14 cellular contexts compared by ENCODE assay signal in genomic region chr20:4688342-4688741, GRCh38. TPM values are rescaled to one million over a fixed set of nuclear protein-coding genes. Genes with fewer than 3 reads are reported as not detected.
DNase-seq lines count a peak whose midpoint lies in the region; ATAC-seq and TF ChIP-seq lines count a peak whose summit lies in the region.
"Had no signal": no experiment of that assay in that cellular context is flagged by ENCODE, and none has a peak within 500 bp of the region (broad histone marks: within the 10 kb centered on the region; RNA-seq: fewer than 3 reads in every experiment).

No MANE protein-coding gene starts in this region.

- H3K4me3 Mint-ChIP-seq in activated CD4-positive, alpha-beta T cell treated with anti-CD3 and anti-CD28 coated beads, Interleukin-2, amount 10 ng/mL, durations not matched to agents 7 days and 5 days, result no peak overlapping the region
- peak overlapping the region; percentile 82 for H3K4me3 Mint-ChIP-seq in stimulated activated effector memory CD8-positive, alpha-beta T cell treated with anti-CD3 and anti-CD28 coated beads, Interleukin-12 subunit alpha, Interleukin-12 subunit beta, amount 100 ng/mL, for 72 hours

- peaks cover 79% of the 10 kb centered on the region for H3K4me1 Mint-ChIP-seq in activated CD4-positive, alpha-beta T cell treated with anti-CD3 and anti-CD28 coated beads, Interleukin-2, amount 10 ng/mL, durations not matched to agents 7 days and 5 days
- H3K4me1 Mint-ChIP-seq in stimulated activated effector memory CD8-positive, alpha-beta T cell treated with anti-CD3 and anti-CD28 coated beads, Interleukin-12 subunit alpha, Interleukin-12 subunit beta, amount 100 ng/mL, for 72 hours, result peaks cover 83% of the 10 kb centered on the region

- ATAC-seq in stimulated activated effector memory CD8-positive, alpha-beta T cell treated with anti-CD3 and anti-CD28 coated beads, Interleukin-12 subunit alpha, Interleukin-12 subunit beta, amount 100 ng/mL, for 72 hours, result no peak
- ATAC-seq in esophagus mucosa, result no peak

- H3K36me3 Mint-ChIP-seq in activated CD4-positive, alpha-beta T cell treated with anti-CD3 and anti-CD28 coated beads, Interleukin-2, amount 10 ng/mL, durations not matched to agents 7 days and 5 days (ENCODE audit: low read depth), result peaks cover 43% of the 10 kb centered on the region
- H3K36me3 Mint-ChIP-seq in stimulated activated effector memory CD8-positive, alpha-beta T cell treated with anti-CD3 and anti-CD28 coated beads, Interleukin-12 subunit alpha, Interleukin-12 subunit beta, amount 100 ng/mL, for 72 hours, result peaks cover 78% of the 10 kb centered on the region

- peak overlapping the region; percentile 94 for H3K27ac ChIP-seq in WERI-Rb-1

- POLR2A ChIA-PET in activated CD4-positive, alpha-beta T cell treated with anti-CD3 and anti-CD28 coated beads, Interleukin-2, amount 10 ng/mL, durations not matched to agents 7 days and 5 days (lab: Charles Lee), result no interaction called here

- H3K27me3 ChIP-seq in WERI-Rb-1 (ENCODE audit: insufficient read depth, low read depth, severe bottlenecking), result no peaks in the 10 kb centered on the region

- CTCF ChIA-PET in activated CD4-positive, alpha-beta T cell treated with anti-CD3 and anti-CD28 coated beads, Interleukin-2, amount 10 ng/mL, durations not matched to agents 7 days and 5 days (lab: Charles Lee), result interaction anchor here (0.8 kb wide), 1 partner anchor 31 kb away, joined by 3 read pairs; no protein-coding TSS in a partner anchor

- no peaks in the 10 kb centered on the region for H3K9me3 ChIP-seq in WERI-Rb-1 (ENCODE audit: severe bottlenecking)

- DNase-seq in activated CD4-positive, alpha-beta T cell treated with anti-CD3 and anti-CD28 coated beads, Interleukin-2, amount 10 ng/mL, durations not matched to agents 7 days and 5 days, result no peak
- no peak for DNase-seq in activated CD4-positive, alpha-beta T cell treated with anti-CD3 and anti-CD28 coated beads for 48 hours
- DNase-seq in WERI-Rb-1, result no peak
- no peak for DNase-seq in fibroblast of the aortic adventitia (ENCODE audit: low read depth)
- no peak for DNase-seq in stimulated activated effector memory CD8-positive, alpha-beta T cell treated with anti-CD3 and anti-CD28 coated beads, Interleukin-12 subunit alpha, Interleukin-12 subunit beta, amount 100 ng/mL, for 72 hours (ENCODE audit: low spot score in 2 of 2)
- no peak for DNase-seq in NCI-H146 (lab: John Stamatoyannopoulos, UW)
- no peak for DNase-seq in HK-2 (ENCODE audit: unreplicated experiment)
- DNase-seq: endodermal cell, GDM1, Karpas-422, NCI-H446 treated with DMSO at 0.1 percent for 48 hours, posterior cingulate gyrus, SW 1271 had no signal

- H3K27me3 Mint-ChIP-seq in activated CD4-positive, alpha-beta T cell treated with anti-CD3 and anti-CD28 coated beads, Interleukin-2, amount 10 ng/mL, durations not matched to agents 7 days and 5 days, result no peaks in the 10 kb centered on the region

- H3K36me3 ChIP-seq in WERI-Rb-1, result peaks cover 19% of the 10 kb centered on the region

- no peak for TF ChIP-seq CTCF in WERI-Rb-1 (IDR thresholded peaks at IDR 0.05; ENCODE audit: low read depth, low read length)
- TF ChIP-seq CTCF in fibroblast of the aortic adventitia (IDR thresholded peaks at IDR 0.05; ENCODE audit: insufficient read depth, low read length), result no peak

- no peaks in the 10 kb centered on the region for H3K9me3 Mint-ChIP-seq in activated CD4-positive, alpha-beta T cell treated with anti-CD3 and anti-CD28 coated beads, Interleukin-2, amount 10 ng/mL, durations not matched to agents 7 days and 5 days
- no peaks in the 10 kb centered on the region for H3K9me3 Mint-ChIP-seq in stimulated activated effector memory CD8-positive, alpha-beta T cell treated with anti-CD3 and anti-CD28 coated beads, Interleukin-12 subunit alpha, Interleukin-12 subunit beta, amount 100 ng/mL, for 72 hours
- H3K9me3 Mint-ChIP-seq: endodermal cell had no signal

- peak overlapping the region; percentile 64 for H3K27ac Mint-ChIP-seq in activated CD4-positive, alpha-beta T cell treated with anti-CD3 and anti-CD28 coated beads, Interleukin-2, amount 10 ng/mL, durations not matched to agents 7 days and 5 days
- peak overlapping the region; percentile 92 for H3K27ac Mint-ChIP-seq in stimulated activated effector memory CD8-positive, alpha-beta T cell treated with anti-CD3 and anti-CD28 coated beads, Interleukin-12 subunit alpha, Interleukin-12 subunit beta, amount 100 ng/mL, for 72 hours

- no peak overlapping the region for H3K4me3 ChIP-seq in WERI-Rb-1 (ENCODE audit: low read depth, low read length)
- H3K4me3 ChIP-seq in fibroblast of the aortic adventitia (ENCODE audit: low read depth, low read length), result peak overlapping the region; percentile 19

RNA-seq across cellular contexts. Expression of gene PRNP, which starts 2.1 kb away (rescaled TPM):
- total RNA-seq in activated CD4-positive, alpha-beta T cell treated with anti-CD3 and anti-CD28 coated beads, Interleukin-2, amount 10 ng/mL, durations not matched to agents 7 days and 5 days, result 10 to 100 TPM; 46.0 to 51.8 TPM
- total RNA-seq in fibroblast of the aortic adventitia (ENCODE audit: low replicate concordance) (102 and 154 TPM in 2 replicates), esophagus mucosa (75.6 TPM)

RNA-seq across cellular contexts. Expression of gene PRND, which starts 33.4 kb away (rescaled TPM):
- not detected for total RNA-seq in activated CD4-positive, alpha-beta T cell treated with anti-CD3 and anti-CD28 coated beads, Interleukin-2, amount 10 ng/mL, durations not matched to agents 7 days and 5 days
- total RNA-seq in fibroblast of the aortic adventitia (ENCODE audit: low replicate concordance), result not detected in 2 replicates
- not detected for total RNA-seq in esophagus mucosa
